ENCODE assay signal across 13 cellular contexts in the genomic region with DNA sequence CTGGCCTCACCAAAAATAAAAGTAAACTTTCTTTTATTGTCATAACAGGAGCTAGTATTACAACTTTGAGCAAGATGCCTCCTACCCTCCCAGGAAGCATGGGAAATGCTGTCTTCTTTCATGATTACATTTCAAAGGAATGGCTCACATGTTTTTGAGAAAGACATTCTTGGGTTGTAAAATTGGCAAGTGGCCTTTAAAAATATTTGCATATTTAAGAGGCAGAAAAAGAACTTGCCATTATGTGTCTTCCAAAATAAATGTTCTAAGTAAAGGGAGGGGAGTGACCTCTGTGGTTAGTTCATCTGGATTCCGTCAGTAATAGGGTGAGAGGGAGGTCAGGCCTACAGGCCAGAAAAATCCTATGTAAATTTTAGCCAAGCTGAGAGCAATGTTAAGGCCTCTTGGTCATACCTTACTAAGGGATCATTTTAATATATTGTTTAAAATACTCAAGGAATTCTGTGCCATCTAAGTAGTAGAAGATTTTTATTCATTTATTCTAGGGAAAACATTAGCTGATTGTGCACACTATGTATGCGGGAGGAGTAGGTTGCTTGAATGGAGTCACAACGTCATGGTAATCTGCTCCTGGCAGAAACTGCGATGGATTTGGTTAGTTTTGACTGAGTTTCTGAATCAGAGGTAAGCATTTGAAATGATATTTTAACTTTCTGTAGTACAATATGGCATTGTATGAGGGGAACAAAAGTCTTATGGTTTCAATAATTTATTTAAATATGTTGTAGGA.
DNase-seq lines count a peak whose midpoint lies in the region; ATAC-seq and TF ChIP-seq lines count a peak whose summit lies in the region.
"Had no signal": no experiment of that assay in that cellular context is flagged by ENCODE, and none has a peak within 500 bp of the region (broad histone marks: within the 10 kb centered on the region; RNA-seq: fewer than 3 reads in every experiment).

No MANE protein-coding gene starts in this region.

- no peaks in the 10 kb centered on the region for H3K27me3 ChIP-seq in SJSA1 (replicated peaks)
- no peaks in the 10 kb centered on the region for H3K27me3 ChIP-seq in fibroblast of lung (ENCODE audit: control insufficient read depth, insufficient read depth, low read length)
- H3K27me3 ChIP-seq: colonic mucosa, hepatocyte had no signal

- H3K79me2 ChIP-seq in fibroblast of lung (ENCODE audit: control insufficient read depth, insufficient read depth, low read length): no peaks in the 10 kb centered on the region
- H3K79me2 ChIP-seq: hepatocyte had no signal

- H3K27ac Mint-ChIP-seq in activated CD4-positive, alpha-beta T cell treated with anti-CD3 and anti-CD28 coated beads, Interleukin-2, amount 10 ng/mL, durations not matched to agents 7 days and 5 days: no peak overlapping the region

- no peak overlapping the region for H3K4me3 ChIP-seq in SJSA1
- no peak overlapping the region for H3K4me3 ChIP-seq in fibroblast of lung (replicated peaks in 1 of 4; ENCODE audit: control extremely low read depth in 1 of 4, insufficient read depth in 1 of 4, low read depth in 3 of 4, low read length in 4 of 4)
- H3K4me3 ChIP-seq: colonic mucosa, hepatocyte, skin epidermis had no signal

- H3K9ac ChIP-seq in fibroblast of lung (ENCODE audit: insufficient read depth, low read length): no peak overlapping the region
- H3K9ac ChIP-seq: KMS-11 had no signal

- no peaks in the 10 kb centered on the region for H3K4me1 ChIP-seq in SJSA1 (replicated peaks)
- H3K4me1 ChIP-seq in fibroblast of lung (ENCODE audit: control insufficient read depth, extremely low read depth, insufficient read depth, low read length): no peaks in the 10 kb centered on the region
- H3K4me1 ChIP-seq: colonic mucosa had no signal

- no peak overlapping the region for H3K4me3 Mint-ChIP-seq in activated CD4-positive, alpha-beta T cell treated with anti-CD3 and anti-CD28 coated beads, Interleukin-2, amount 10 ng/mL, durations not matched to agents 7 days and 5 days

- ATAC-seq in GM18858 (IDR thresholded peaks at IDR 0.05; ENCODE audit: unreplicated experiment) (no peak), HG03280 (IDR thresholded peaks at IDR 0.05; ENCODE audit: unreplicated experiment) (no peak)

- peaks cover 17% of the 10 kb centered on the region for H3K9me3 Mint-ChIP-seq in activated CD4-positive, alpha-beta T cell treated with anti-CD3 and anti-CD28 coated beads, Interleukin-2, amount 10 ng/mL, durations not matched to agents 7 days and 5 days

- H3K27ac ChIP-seq in SJSA1 (peak overlapping the region; percentile 44), fibroblast of lung (ENCODE audit: insufficient read depth, low read length) (no peak overlapping the region)
- H3K27ac ChIP-seq: colonic mucosa, hepatocyte, KMS-11, skin epidermis had no signal

- no peaks in the 10 kb centered on the region for H3K36me3 Mint-ChIP-seq in activated CD4-positive, alpha-beta T cell treated with anti-CD3 and anti-CD28 coated beads, Interleukin-2, amount 10 ng/mL, durations not matched to agents 7 days and 5 days (ENCODE audit: low read depth)

- H2AFZ ChIP-seq in fibroblast of lung (ENCODE audit: low read length): no peak overlapping the region
- H2AFZ ChIP-seq: hepatocyte had no signal

- POLR2A ChIA-PET in activated CD4-positive, alpha-beta T cell treated with anti-CD3 and anti-CD28 coated beads, Interleukin-2, amount 10 ng/mL, durations not matched to agents 7 days and 5 days (lab: Charles Lee): no interaction called here

- CTCF ChIA-PET in activated CD4-positive, alpha-beta T cell treated with anti-CD3 and anti-CD28 coated beads, Interleukin-2, amount 10 ng/mL, durations not matched to agents 7 days and 5 days (lab: Charles Lee): no interaction called here

- H4K20me1 ChIP-seq in fibroblast of lung (ENCODE audit: control insufficient read depth, extremely low read depth, insufficient read depth, low read length): no peaks in the 10 kb centered on the region

- no peaks in the 10 kb centered on the region for H3K27me3 Mint-ChIP-seq in activated CD4-positive, alpha-beta T cell treated with anti-CD3 and anti-CD28 coated beads, Interleukin-2, amount 10 ng/mL, durations not matched to agents 7 days and 5 days

- H3K36me3 ChIP-seq in SJSA1 (no peaks in the 10 kb centered on the region), fibroblast of lung (ENCODE audit: control insufficient read depth, insufficient read depth, low read length) (no peaks in the 10 kb centered on the region)
- H3K36me3 ChIP-seq: colonic mucosa had no signal

- DNase-seq in HCEC 1CT: peak; percentile 95
- DNase-seq in SJSA1 (ENCODE audit: low read depth in 1 of 2, low spot score in 2 of 2): peak in 1 of 2 experiments; percentile 20
- peak; percentile 79 to 98 for DNase-seq in fibroblast of lung (ENCODE audit: low read depth in 2 of 2)
- peak; percentile 32 for DNase-seq in pons (ENCODE audit: low spot score)
- DNase-seq in activated CD4-positive, alpha-beta T cell treated with anti-CD3 and anti-CD28 coated beads, Interleukin-2, amount 50 U/mL, for 4 hours: no peak
- no peak for DNase-seq in activated CD4-positive, alpha-beta T cell treated with anti-CD3 and anti-CD28 coated beads, Interleukin-2, amount 10 ng/mL, durations not matched to agents 7 days and 5 days
- DNase-seq: activated CD4-positive, alpha-beta T cell treated with anti-CD3 and anti-CD28 coated beads for 1 hour; colonic mucosa had no signal

- H3K4me2 ChIP-seq in fibroblast of lung (ENCODE audit: extremely low read depth, insufficient read depth, low read length): no peak overlapping the region
- H3K4me2 ChIP-seq: hepatocyte, KMS-11 had no signal

- H3K9me3 ChIP-seq in SJSA1 (replicated peaks): no peaks in the 10 kb centered on the region
- H3K9me3 ChIP-seq in fibroblast of lung (ENCODE audit: control insufficient read depth, insufficient read depth, low read depth, low read length): no peaks in the 10 kb centered on the region
- H3K9me3 ChIP-seq: colonic mucosa had no signal

- no peaks in the 10 kb centered on the region for H3K4me1 Mint-ChIP-seq in activated CD4-positive, alpha-beta T cell treated with anti-CD3 and anti-CD28 coated beads, Interleukin-2, amount 10 ng/mL, durations not matched to agents 7 days and 5 days

- TF ChIP-seq CTCF in fibroblast of lung (conservative IDR thresholded peaks at IDR 0.05 in 1 of 2, IDR thresholded peaks at IDR 0.05 in 1 of 2; ENCODE audit: low read depth in 1 of 2, low read length in 2 of 2): no peak

Comparison
In these comparisons a context has a peak if more than half of its experiments do, and no peak if none do; other contexts are left out.
1. DNase-seq: peak in HCEC 1CT (single experiment), fibroblast of lung (2 of 2) and pons (single experiment); none in activated CD4-positive, alpha-beta T cell treated with anti-CD3 and anti-CD28 coated beads, Interleukin-2, amount 50 U/mL, for 4 hours (0 of 2) and activated CD4-positive, alpha-beta T cell treated with anti-CD3 and anti-CD28 coated beads, Interleukin-2, amount 10 ng/mL, durations not matched to agents 7 days and 5 days (single experiment).